19 cellular contexts compared by ENCODE assay signal in the genomic region with DNA sequence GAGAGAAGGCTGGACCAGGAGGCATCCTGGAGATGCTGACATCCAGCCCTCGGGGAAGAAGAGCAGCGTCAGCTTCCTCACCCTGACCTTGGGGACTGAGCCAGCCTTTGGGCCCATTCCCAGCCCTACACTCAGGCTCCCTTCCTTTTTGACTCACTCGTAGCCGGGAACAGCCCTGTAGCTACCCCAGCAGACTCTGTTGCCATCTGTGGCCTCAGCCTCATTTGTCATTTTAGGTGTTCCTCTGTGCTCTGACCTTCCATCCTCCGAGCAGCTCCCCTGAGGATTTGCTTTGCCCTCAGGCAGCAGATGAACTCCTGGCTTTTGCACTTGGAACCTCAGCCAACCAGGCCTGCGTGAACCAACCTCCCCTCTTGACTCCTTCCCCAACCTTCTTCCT.
DNase-seq lines count a peak whose midpoint lies in the region; ATAC-seq and TF ChIP-seq lines count a peak whose summit lies in the region.
"Had no signal": no experiment of that assay in that cellular context is flagged by ENCODE, and none has a peak within 500 bp of the region (broad histone marks: within the 10 kb centered on the region; RNA-seq: fewer than 3 reads in every experiment).

No MANE protein-coding gene starts in this region.

- no peaks in the 10 kb centered on the region for H4K20me1 ChIP-seq in PC-3 (ENCODE audit: low read length)
- H4K20me1 ChIP-seq: BLaER1 treated with 17β-estradiol and CSF1 and Interleukin-3, amounts not matched to agents 10 nM and 100 nM had no signal

- peaks cover 18% of the 10 kb centered on the region for H3K4me1 Mint-ChIP-seq in glutamatergic neuron (ENCODE audit: low read depth, unreplicated experiment)

- H2AFZ ChIP-seq in PC-3 (ENCODE audit: low read length): no peak overlapping the region

- H3K27ac ChIP-seq in PC-3 (ENCODE audit: low read length) (no peak overlapping the region), testis (no peak overlapping the region), Peyer's patch (no peak overlapping the region)
- H3K27ac ChIP-seq: BLaER1 treated with 17β-estradiol and CSF1 and Interleukin-3, amounts not matched to agents 10 nM and 100 nM; SJSA1 had no signal

- no peaks in the 10 kb centered on the region for H3K36me3 ChIP-seq in PC-3 (ENCODE audit: low read depth, low read length)
- no peaks in the 10 kb centered on the region for H3K36me3 ChIP-seq in testis (ENCODE audit: low read depth, missing control alignments)
- no peaks in the 10 kb centered on the region for H3K36me3 ChIP-seq in Peyer's patch
- H3K36me3 ChIP-seq: BLaER1 treated with 17β-estradiol and CSF1 and Interleukin-3, amounts not matched to agents 10 nM and 100 nM; SJSA1 had no signal

- H3K9ac ChIP-seq in PC-3 (ENCODE audit: low read length): no peak overlapping the region
- H3K9ac ChIP-seq: BLaER1 treated with 17β-estradiol and CSF1 and Interleukin-3, amounts not matched to agents 10 nM and 100 nM had no signal

- no TSS peak for BruUV-seq in PC-3 (replicated peaks; lab: Mats Ljungman, UMichigan)

- no peaks in the 10 kb centered on the region for H3K79me2 ChIP-seq in PC-3 (ENCODE audit: low read length)

- H3K4me3 ChIP-seq in PC-3 (ENCODE audit: low read length): no peak overlapping the region
- no peak overlapping the region for H3K4me3 ChIP-seq in testis
- no peak overlapping the region for H3K4me3 ChIP-seq in Peyer's patch
- H3K4me3 ChIP-seq: BLaER1 treated with 17β-estradiol and CSF1 and Interleukin-3, amounts not matched to agents 10 nM and 100 nM; SJSA1 had no signal

- H3K9me2 ChIP-seq in PC-3 (replicated peaks; ENCODE audit: low read length): no peaks in the 10 kb centered on the region

- 41 to 50% methylated on average over 6 of the region's 6 CpGs for WGBS in testis, 2 donors

- H3K27ac Mint-ChIP-seq in glutamatergic neuron (ENCODE audit: unreplicated experiment): peak overlapping the region; percentile 68
- H3K27ac Mint-ChIP-seq: CD8-positive, alpha-beta T cell had no signal

- H3K4me1 ChIP-seq in PC-3 (ENCODE audit: insufficient read depth, low read length): no peaks in the 10 kb centered on the region
- H3K4me1 ChIP-seq in testis: no peaks in the 10 kb centered on the region
- no peaks in the 10 kb centered on the region for H3K4me1 ChIP-seq in Peyer's patch
- H3K4me1 ChIP-seq: SJSA1 had no signal

- H3K9me3 ChIP-seq in PC-3 (ENCODE audit: low read length) (no peaks in the 10 kb centered on the region), testis (no peaks in the 10 kb centered on the region), Peyer's patch (no peaks in the 10 kb centered on the region)
- H3K9me3 ChIP-seq: SJSA1 had no signal

- peaks cover 6% of the 10 kb centered on the region for H3K36me3 Mint-ChIP-seq in glutamatergic neuron (ENCODE audit: unreplicated experiment)
- H3K36me3 Mint-ChIP-seq: CD8-positive, alpha-beta T cell had no signal

- no peaks in the 10 kb centered on the region for H3F3A ChIP-seq in PC-3 (ENCODE audit: low read length, unreplicated experiment)

- H3K4me2 ChIP-seq in PC-3 (ENCODE audit: low read length): no peak overlapping the region
- H3K4me2 ChIP-seq: BLaER1 treated with 17β-estradiol and CSF1 and Interleukin-3, amounts not matched to agents 10 nM and 100 nM had no signal

- no peaks in the 10 kb centered on the region for H3K27me3 ChIP-seq in PC-3 (ENCODE audit: low read length)
- H3K27me3 ChIP-seq in testis: no peaks in the 10 kb centered on the region
- H3K27me3 ChIP-seq in Peyer's patch: no peaks in the 10 kb centered on the region
- H3K27me3 ChIP-seq: BLaER1 treated with 17β-estradiol and CSF1 and Interleukin-3, amounts not matched to agents 10 nM and 100 nM; SJSA1 had no signal

- POLR2A ChIA-PET in PC-3 (lab: Charles Lee; ENCODE audit: unreplicated experiment): no interaction called here

- H3K27me3 Mint-ChIP-seq in glutamatergic neuron (ENCODE audit: unreplicated experiment): peaks cover 2% of the 10 kb centered on the region

- TF ChIP-seq POLR2A in testis (IDR thresholded peaks at IDR 0.05) (no peak), Peyer's patch (IDR thresholded peaks at IDR 0.05) (no peak)

- TF ChIP-seq CTCF in PC-3 (conservative IDR thresholded peaks at IDR 0.05; ENCODE audit: low read depth, low read length) (no peak), glutamatergic neuron (IDR thresholded peaks at IDR 0.05; ENCODE audit: partially characterized antibody, unreplicated experiment) (no peak), testis (IDR thresholded peaks at IDR 0.05) (no peak), Peyer's patch (IDR thresholded peaks at IDR 0.05) (no peak)

- H3K4me3 Mint-ChIP-seq in glutamatergic neuron (ENCODE audit: unreplicated experiment): no peak overlapping the region
- H3K4me3 Mint-ChIP-seq: CD8-positive, alpha-beta T cell had no signal

- peaks cover 4% of the 10 kb centered on the region for H3K9me3 Mint-ChIP-seq in glutamatergic neuron (ENCODE audit: unreplicated experiment)

- DNase-seq in GM03348 (ENCODE audit: low spot score) (peak; percentile 17), PC-3 (peak; percentile 7), glutamatergic neuron (peak; percentile 78), testis (peak; percentile 21), Peyer's patch (no peak), head of caudate nucleus (no peak)
- no peak for DNase-seq in stimulated activated CD4-positive, alpha-beta T cell treated with anti-CD3 and anti-CD28 coated beads, Interleukin-1b, Interleukin-23, amount 100 ng/mL, for 48 hours
- DNase-seq: CD8-positive, alpha-beta T cell; DMS53; GOT3; MV-4-11; NCI-H187; NCI-H2227 treated with DMSO at 0.1 percent for 48 hours; NCI-H510A treated with DMSO at 0.1 percent for 48 hours; NCI-H82; SW 1271 had no signal

- CTCF ChIA-PET in PC-3 (lab: Charles Lee): no interaction called here

- ATAC-seq in PC-3: no peak; the same call in 1 of the 2 replicates
- ATAC-seq: CD8-positive, alpha-beta T cell; HCT116 had no signal

- intact Hi-C loops in PC-3 (cut with micrococcal nuclease): no loop called here
- intact Hi-C loops in testis (cut with DNase I; ENCODE audit: low total_unique reads): no loop called here
- intact Hi-C loops in head of caudate nucleus (cut with DNase I): no loop called here

Comparison
In these comparisons a context has a peak if more than half of its experiments do, and no peak if none do; other contexts are left out.
1. DNase-seq: peak in GM03348 (single experiment), PC-3 (single experiment), glutamatergic neuron (single experiment) and testis (single experiment); none in Peyer's patch (0 of 3), stimulated activated CD4-positive, alpha-beta T cell treated with anti-CD3 and anti-CD28 coated beads, Interleukin-1b, Interleukin-23, amount 100 ng/mL, for 48 hours (single experiment) and head of caudate nucleus (0 of 42).